15 cellular contexts compared by ENCODE assay signal in genomic region chr7:77944183-77945182, GRCh38.
DNase-seq lines count a peak whose midpoint lies in the region.
"Had no signal": no experiment of that assay in that cellular context is flagged by ENCODE, and none has a peak within 500 bp of the region (broad histone marks: within the 10 kb centered on the region; RNA-seq: fewer than 3 reads in every experiment).

No MANE protein-coding gene starts in this region.

- no peak overlapping the region for H2BK12ac ChIP-seq in trophoblast cell (ENCODE audit: low read length)

- H3K14ac ChIP-seq in trophoblast cell (ENCODE audit: low read length), result no peak overlapping the region

- CTCF ChIA-PET in CD4-positive, alpha-beta memory T cell (lab: Charles Lee; ENCODE audit: partially characterized antibody), result interaction anchor here (0.7 to 2.0 kb wide), 3 partner anchors 11 to 293 kb away, joined by 3 to 9 read pairs (median 4); no protein-coding TSS in a partner anchor
- CTCF ChIA-PET in activated naive CD4-positive, alpha-beta T cell treated with anti-CD3 and anti-CD28 coated beads, Interleukin-2, amount 10 ng/mL, durations not matched to agents 7 days and 5 days (lab: Charles Lee), result interaction anchor here (0.8 to 1.1 kb wide), 2 partner anchors 97 to 286 kb away, joined by 3 to 4 read pairs; no protein-coding TSS in a partner anchor

- POLR2A ChIA-PET in CD4-positive, alpha-beta memory T cell (lab: Charles Lee; ENCODE audit: partially characterized antibody), result no interaction called here

- peaks cover 6 to 17% (median 8%) of the 10 kb centered on the region in 4 donors for H3K4me1 Mint-ChIP-seq in CD4-positive, alpha-beta memory T cell
- H3K4me1 Mint-ChIP-seq in activated T-helper 2 cell treated with anti-CD3 and anti-CD28 coated beads, Interferon-gamma antibody, Interleukin-2, Interleukin-4, amounts not matched to agents 10 μg/mL and 5 μg/mL and 100 μg/mL, durations not matched to agents 14 hours and 24 hours and 36 hours (ENCODE audit: low read depth), result peaks cover 11% of the 10 kb centered on the region
- H3K4me1 Mint-ChIP-seq in activated naive CD4-positive, alpha-beta T cell treated with anti-CD3 and anti-CD28 coated beads, Interleukin-2, amount 10 ng/mL, durations not matched to agents 7 days and 5 days, result peaks cover 11% of the 10 kb centered on the region

- no peak overlapping the region for H3K4ac ChIP-seq in trophoblast cell (ENCODE audit: low read depth, low read length)

- H3K36me3 Mint-ChIP-seq in CD4-positive, alpha-beta memory T cell, result peaks cover 25 to 28% of the 10 kb centered on the region in 2 donors
- peaks cover 23% of the 10 kb centered on the region for H3K36me3 Mint-ChIP-seq in activated T-helper 2 cell treated with anti-CD3 and anti-CD28 coated beads, Interferon-gamma antibody, Interleukin-2, Interleukin-4, amounts not matched to agents 10 μg/mL and 5 μg/mL and 100 μg/mL, durations not matched to agents 14 hours and 24 hours and 36 hours (ENCODE audit: low read depth)
- peaks cover 28% of the 10 kb centered on the region for H3K36me3 Mint-ChIP-seq in activated naive CD4-positive, alpha-beta T cell treated with anti-CD3 and anti-CD28 coated beads, Interleukin-2, amount 10 ng/mL, durations not matched to agents 7 days and 5 days

- no peak overlapping the region for H2AK5ac ChIP-seq in trophoblast cell (ENCODE audit: low read length)

- H3K4me1 ChIP-seq in CD4-positive, alpha-beta memory T cell (ENCODE audit: insufficient read depth, low read length), result no peaks in the 10 kb centered on the region
- H3K4me1 ChIP-seq in trophoblast cell (ENCODE audit: control insufficient read depth in 1 of 2, insufficient read depth in 2 of 2, low read length in 2 of 2), result no peaks in the 10 kb centered on the region

- H3K27ac ChIP-seq in CD4-positive, alpha-beta memory T cell (ENCODE audit: low read depth, low read length), result no peak overlapping the region
- no peak overlapping the region for H3K27ac ChIP-seq in trophoblast cell (ENCODE audit: low read depth, low read length)
- H3K27ac ChIP-seq: BLaER1 treated with 17β-estradiol and CSF1 and Interleukin-3, amounts not matched to agents 10 nM and 100 nM; SK-N-MC had no signal

- H2BK120ac ChIP-seq in trophoblast cell (ENCODE audit: insufficient read depth, low read length, poor library complexity), result no peak overlapping the region

- no peak overlapping the region for H3K9ac ChIP-seq in trophoblast cell (ENCODE audit: low read length)
- H3K9ac ChIP-seq: BLaER1 treated with 17β-estradiol and CSF1 and Interleukin-3, amounts not matched to agents 10 nM and 100 nM had no signal

- H2BK5ac ChIP-seq in trophoblast cell (ENCODE audit: low read depth, low read length, poor library complexity), result no peak overlapping the region

- peaks cover 13% of the 10 kb centered on the region for H3K36me3 ChIP-seq in CD4-positive, alpha-beta memory T cell (ENCODE audit: insufficient read depth, low read length)
- peaks cover 0 to 3% of the 10 kb centered on the region in 2 experiments for H3K36me3 ChIP-seq in trophoblast cell (ENCODE audit: control insufficient read depth in 1 of 2, insufficient read depth in 2 of 2, low read length in 2 of 2)
- H3K36me3 ChIP-seq: MG63 had no signal

- H4K8ac ChIP-seq in trophoblast cell (ENCODE audit: low read depth, low read length), result no peak overlapping the region

- H4K91ac ChIP-seq in trophoblast cell (ENCODE audit: low read depth, low read length), result no peak overlapping the region

- H2AFZ ChIP-seq in trophoblast cell (ENCODE audit: insufficient read depth, low read length, poor library complexity), result no peak overlapping the region

- H3K79me1 ChIP-seq in trophoblast cell (ENCODE audit: low read length), result no peaks in the 10 kb centered on the region

- no peaks in the 10 kb centered on the region for H3K9me3 ChIP-seq in CD4-positive, alpha-beta memory T cell (ENCODE audit: control insufficient read depth in 1 of 2, low read length in 2 of 2)
- no peaks in the 10 kb centered on the region for H3K9me3 ChIP-seq in trophoblast cell (ENCODE audit: insufficient read depth, low read depth, low read length)
- H3K9me3 ChIP-seq: BLaER1 treated with 17β-estradiol and CSF1 and Interleukin-3, amounts not matched to agents 10 nM and 100 nM; MG63 had no signal

- no peaks in the 10 kb centered on the region for H3K27me3 Mint-ChIP-seq in CD4-positive, alpha-beta memory T cell
- no peaks in the 10 kb centered on the region for H3K27me3 Mint-ChIP-seq in activated T-helper 2 cell treated with anti-CD3 and anti-CD28 coated beads, Interferon-gamma antibody, Interleukin-2, Interleukin-4, amounts not matched to agents 10 μg/mL and 5 μg/mL and 100 μg/mL, durations not matched to agents 14 hours and 24 hours and 36 hours (ENCODE audit: low read depth)
- H3K27me3 Mint-ChIP-seq in activated naive CD4-positive, alpha-beta T cell treated with anti-CD3 and anti-CD28 coated beads, Interleukin-2, amount 10 ng/mL, durations not matched to agents 7 days and 5 days, result no peaks in the 10 kb centered on the region

- no peak overlapping the region for H3K23ac ChIP-seq in trophoblast cell (ENCODE audit: low read length)

- no peaks in the 10 kb centered on the region for H3K27me3 ChIP-seq in CD4-positive, alpha-beta memory T cell (ENCODE audit: insufficient read depth, low read length)
- H3K27me3 ChIP-seq in trophoblast cell (ENCODE audit: insufficient read depth, low read length), result no peaks in the 10 kb centered on the region
- H3K27me3 ChIP-seq: BLaER1 treated with 17β-estradiol and CSF1 and Interleukin-3, amounts not matched to agents 10 nM and 100 nM; MG63 had no signal

- no peak for DNase-seq in CD4-positive, alpha-beta memory T cell
- DNase-seq in Jurkat, Clone E6-1 (ENCODE audit: low read depth, low spot score), result peak; percentile 55
- DNase-seq in activated T-helper 2 cell treated with anti-CD3 and anti-CD28 coated beads, Interferon-gamma antibody, Interleukin-2, Interleukin-4, amounts not matched to agents 10 μg/mL and 5 μg/mL and 100 μg/mL, durations not matched to agents 14 hours and 24 hours and 36 hours (ENCODE audit: low spot score), result no peak
- DNase-seq in trophoblast cell, result no peak
- DNase-seq in NCI-H1436 (lab: John Stamatoyannopoulos, UW), result no peak
- DNase-seq in activated naive CD4-positive, alpha-beta T cell treated with anti-CD3 and anti-CD28 coated beads, Interleukin-2, amount 10 ng/mL, durations not matched to agents 7 days and 5 days, result no peak
- DNase-seq in NCI-H1694 treated with DMSO at 0.1 percent for 48 hours (lab: John Stamatoyannopoulos, UW), result no peak
- DNase-seq: Calu3, MG63, NCI-H1092 treated with DMSO at 0.1 percent for 48 hours, NCI-H187 treated with DMSO at 0.1 percent for 48 hours, NCI-H446 treated with DMSO at 0.1 percent for 48 hours, NCI-H748 treated with DMSO at 0.1 percent for 48 hours had no signal

- WGBS in trophoblast cell (ENCODE audit: extremely low coverage, insufficient coverage, insufficient read length), result no CpG with 5 or more reads among the region's 9 CpGs

- intact Hi-C loops in CD4-positive, alpha-beta memory T cell (cut with micrococcal nuclease), result loop anchor here (5.0 kb wide), 1 partner anchor 93 kb away; no protein-coding TSS in a partner anchor
- intact Hi-C loops in activated T-helper 2 cell treated with anti-CD3 and anti-CD28 coated beads, Interferon-gamma antibody, Interleukin-2, Interleukin-4, amounts not matched to agents 10 μg/mL and 5 μg/mL and 100 μg/mL, durations not matched to agents 14 hours and 24 hours and 36 hours (cut with micrococcal nuclease), result loop anchor here (10.0 kb wide), 1 partner anchor 280 kb away; no protein-coding TSS in a partner anchor

- no peak overlapping the region for H3K4me2 ChIP-seq in trophoblast cell (ENCODE audit: low read length)
- H3K4me2 ChIP-seq: BLaER1 treated with 17β-estradiol and CSF1 and Interleukin-3, amounts not matched to agents 10 nM and 100 nM had no signal

- peak overlapping the region; percentile 30 for H4K12ac ChIP-seq in trophoblast cell (ENCODE audit: low read depth, low read length)

- no peaks in the 10 kb centered on the region for H3K79me2 ChIP-seq in trophoblast cell (ENCODE audit: control insufficient read depth, insufficient read depth, low read length, poor library complexity)

- H3K18ac ChIP-seq in trophoblast cell (ENCODE audit: low read length), result no peak overlapping the region

- peak overlapping the region in 6 of 7 donors; percentile 5 to 85 (median 57) for H3K27ac Mint-ChIP-seq in CD4-positive, alpha-beta memory T cell
- H3K27ac Mint-ChIP-seq in activated T-helper 2 cell treated with anti-CD3 and anti-CD28 coated beads, Interferon-gamma antibody, Interleukin-2, Interleukin-4, amounts not matched to agents 10 μg/mL and 5 μg/mL and 100 μg/mL, durations not matched to agents 14 hours and 24 hours and 36 hours, result peak overlapping the region; percentile 46
- no peak overlapping the region for H3K27ac Mint-ChIP-seq in activated naive CD4-positive, alpha-beta T cell treated with anti-CD3 and anti-CD28 coated beads, Interleukin-2, amount 10 ng/mL, durations not matched to agents 7 days and 5 days

- H3K4me3 Mint-ChIP-seq in CD4-positive, alpha-beta memory T cell, result peak overlapping the region in 1 of 8 donors; percentile 13
- H3K4me3 Mint-ChIP-seq in activated T-helper 2 cell treated with anti-CD3 and anti-CD28 coated beads, Interferon-gamma antibody, Interleukin-2, Interleukin-4, amounts not matched to agents 10 μg/mL and 5 μg/mL and 100 μg/mL, durations not matched to agents 14 hours and 24 hours and 36 hours (ENCODE audit: low read depth), result no peak overlapping the region
- no peak overlapping the region for H3K4me3 Mint-ChIP-seq in activated naive CD4-positive, alpha-beta T cell treated with anti-CD3 and anti-CD28 coated beads, Interleukin-2, amount 10 ng/mL, durations not matched to agents 7 days and 5 days

- peaks cover 0 to 2% (median 0%) of the 10 kb centered on the region in 8 donors for H3K9me3 Mint-ChIP-seq in CD4-positive, alpha-beta memory T cell
- no peaks in the 10 kb centered on the region for H3K9me3 Mint-ChIP-seq in activated T-helper 2 cell treated with anti-CD3 and anti-CD28 coated beads, Interferon-gamma antibody, Interleukin-2, Interleukin-4, amounts not matched to agents 10 μg/mL and 5 μg/mL and 100 μg/mL, durations not matched to agents 14 hours and 24 hours and 36 hours
- H3K9me3 Mint-ChIP-seq in activated naive CD4-positive, alpha-beta T cell treated with anti-CD3 and anti-CD28 coated beads, Interleukin-2, amount 10 ng/mL, durations not matched to agents 7 days and 5 days, result no peaks in the 10 kb centered on the region

- H3K4me3 ChIP-seq in CD4-positive, alpha-beta memory T cell (ENCODE audit: low read length in 2 of 2), result no peak overlapping the region
- no peak overlapping the region for H3K4me3 ChIP-seq in Jurkat, Clone E6-1 (ENCODE audit: low read length)
- no peak overlapping the region for H3K4me3 ChIP-seq in trophoblast cell (ENCODE audit: low read depth, low read length)
- H3K4me3 ChIP-seq: BLaER1 treated with 17β-estradiol and CSF1 and Interleukin-3, amounts not matched to agents 10 nM and 100 nM; MG63; SK-N-MC had no signal
